Comparison of ENCODE assay signal across 9 cellular contexts in the genomic region with DNA sequence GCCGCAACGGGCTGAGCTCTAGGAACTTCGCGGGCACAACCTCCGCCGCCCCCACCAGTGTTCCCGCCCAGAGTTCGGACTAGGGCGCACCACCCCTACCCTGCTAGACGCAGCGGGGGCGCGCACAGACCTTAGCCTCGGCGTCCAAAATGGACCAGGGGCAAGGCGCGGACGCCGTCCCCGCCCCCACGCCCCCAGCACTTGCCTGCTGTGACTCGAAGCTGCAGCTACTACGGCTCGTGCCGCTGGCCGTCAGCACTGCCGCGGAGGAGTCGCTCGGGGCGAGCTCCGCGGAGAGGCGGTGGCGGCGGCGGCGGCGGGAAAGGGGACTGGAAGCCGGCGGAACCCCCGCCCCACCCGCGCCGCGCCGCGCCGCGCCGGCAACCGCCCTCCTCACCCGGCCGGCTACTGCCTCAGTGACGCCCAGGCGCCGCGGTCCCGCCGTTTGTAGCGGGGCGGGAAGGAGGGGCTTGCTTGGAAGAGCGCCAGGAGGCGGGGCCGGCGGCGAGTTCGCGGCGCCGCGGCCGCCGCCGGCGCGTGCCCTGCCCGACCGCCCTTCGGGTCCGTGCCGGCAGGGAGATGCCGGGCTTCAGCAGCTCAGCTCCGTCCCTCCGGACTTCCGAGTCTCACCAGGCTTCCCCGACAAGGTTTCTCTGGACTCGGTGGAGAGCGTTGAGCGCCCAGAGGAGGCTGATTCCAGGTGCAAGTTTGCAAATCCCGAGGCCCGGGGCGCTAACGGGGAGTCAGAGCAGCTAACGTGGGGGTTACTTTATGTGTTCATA. TPM values are rescaled to one million over a fixed set of nuclear protein-coding genes. Genes with fewer than 3 reads are reported as not detected.
A peak's percentile ranks its signal among the peaks of the same experiment; 100 is the strongest.
DNase-seq lines count a peak whose midpoint lies in the region; ATAC-seq and TF ChIP-seq lines count a peak whose summit lies in the region.
"Had no signal": no experiment of that assay in that cellular context is flagged by ENCODE, and none has a peak within 500 bp of the region (broad histone marks: within the 10 kb centered on the region; RNA-seq: fewer than 3 reads in every experiment).

No MANE protein-coding gene starts in this region.

- H3K4me1 ChIP-seq in upper lobe of right lung = peaks cover 11% of the 10 kb centered on the region

- H3K36me3 Mint-ChIP-seq in activated CD8-positive, alpha-beta memory T cell treated with anti-CD3 and anti-CD28 coated beads, Interleukin-2, amount 10 ng/mL, durations not matched to agents 7 days and 5 days = no peaks in the 10 kb centered on the region
- H3K36me3 Mint-ChIP-seq: CD4-positive, CD25-positive, alpha-beta regulatory T cell had no signal

- peaks cover 24% of the 10 kb centered on the region for H3K27me3 Mint-ChIP-seq in activated CD8-positive, alpha-beta memory T cell treated with anti-CD3 and anti-CD28 coated beads, Interleukin-2, amount 10 ng/mL, durations not matched to agents 7 days and 5 days

- peak overlapping the region; percentile 51 for H3K4me3 ChIP-seq in astrocyte of the spinal cord (ENCODE audit: low read depth, low read length)
- H3K4me3 ChIP-seq in lower leg skin (ENCODE audit: low read depth, poor library complexity, severe bottlenecking) = peak overlapping the region; percentile 29
- H3K4me3 ChIP-seq in upper lobe of right lung = peak overlapping the region; percentile 29

- no peak for TF ChIP-seq CTCF in astrocyte of the spinal cord (IDR thresholded peaks at IDR 0.05; ENCODE audit: low read depth, low read length)
- TF ChIP-seq CTCF in lower leg skin (IDR thresholded peaks at IDR 0.05) = no peak
- TF ChIP-seq CTCF in upper lobe of right lung (IDR thresholded peaks at IDR 0.05) = no peak

- no peak for TF ChIP-seq POLR2A in lower leg skin (IDR thresholded peaks at IDR 0.05)

- no peaks in the 10 kb centered on the region for H3K9me3 ChIP-seq in upper lobe of right lung

- H3K4me3 Mint-ChIP-seq in activated CD8-positive, alpha-beta memory T cell treated with anti-CD3 and anti-CD28 coated beads, Interleukin-2, amount 10 ng/mL, durations not matched to agents 7 days and 5 days = no peak overlapping the region
- H3K4me3 Mint-ChIP-seq: CD4-positive, CD25-positive, alpha-beta regulatory T cell had no signal

- no peak overlapping the region for H3K27ac ChIP-seq in upper lobe of right lung

- H3K27ac Mint-ChIP-seq in activated CD8-positive, alpha-beta memory T cell treated with anti-CD3 and anti-CD28 coated beads, Interleukin-2, amount 10 ng/mL, durations not matched to agents 7 days and 5 days = peak overlapping the region; percentile 40
- H3K27ac Mint-ChIP-seq: CD4-positive, CD25-positive, alpha-beta regulatory T cell had no signal

- H3K27me3 ChIP-seq in upper lobe of right lung = peaks cover 73% of the 10 kb centered on the region

- no peak for ATAC-seq in activated CD8-positive, alpha-beta memory T cell treated with anti-CD3 and anti-CD28 coated beads, Interleukin-2, amount 10 ng/mL, durations not matched to agents 7 days and 5 days
- ATAC-seq in upper lobe of right lung (peak; percentile 32), GM18858 (IDR thresholded peaks at IDR 0.05; ENCODE audit: unreplicated experiment) (no peak), GM21737 (IDR thresholded peaks at IDR 0.05; ENCODE audit: unreplicated experiment) (no peak)

- in situ Hi-C loops in astrocyte of the spinal cord (cut with HindIII; ENCODE audit: low sequenced_read_pairs) = no loop called here

- WGBS in lower leg skin, 2 donors = 1% methylated on average over 26 to 87 of the region's 95 CpGs

- intact Hi-C loops in lower leg skin (cut with DNase I; ENCODE audit: low total_unique reads) (no loop called here), upper lobe of right lung (cut with DNase I) (no loop called here)

- CTCF ChIA-PET in activated CD8-positive, alpha-beta memory T cell treated with anti-CD3 and anti-CD28 coated beads, Interleukin-2, amount 10 ng/mL, durations not matched to agents 7 days and 5 days (lab: Charles Lee) = no interaction called here

- H3K4me1 Mint-ChIP-seq in activated CD8-positive, alpha-beta memory T cell treated with anti-CD3 and anti-CD28 coated beads, Interleukin-2, amount 10 ng/mL, durations not matched to agents 7 days and 5 days = no peaks in the 10 kb centered on the region
- H3K4me1 Mint-ChIP-seq: CD4-positive, CD25-positive, alpha-beta regulatory T cell had no signal

- no peaks in the 10 kb centered on the region for H3K36me3 ChIP-seq in upper lobe of right lung

- no peak for DNase-seq in activated CD8-positive, alpha-beta memory T cell treated with anti-CD3 and anti-CD28 coated beads, Interleukin-2, amount 10 ng/mL, durations not matched to agents 7 days and 5 days
- no peak for DNase-seq in activated CD8-positive, alpha-beta memory T cell treated with anti-CD3 and anti-CD28 coated beads for 24 hours
- DNase-seq in astrocyte of the spinal cord (ENCODE audit: low read depth, low spot score) = peak; percentile 49
- no peak for DNase-seq in lower leg skin (ENCODE audit: low spot score in 2 of 2)
- peak; percentile 66 for DNase-seq in upper lobe of right lung
- DNase-seq in mucosa of gallbladder (ENCODE audit: low spot score) = no peak
- DNase-seq: CD4-positive, CD25-positive, alpha-beta regulatory T cell had no signal

- H3K9me3 Mint-ChIP-seq in activated CD8-positive, alpha-beta memory T cell treated with anti-CD3 and anti-CD28 coated beads, Interleukin-2, amount 10 ng/mL, durations not matched to agents 7 days and 5 days (ENCODE audit: low read depth) = no peaks in the 10 kb centered on the region

RNA-seq across cellular contexts. Expression of gene ELAVL2, which starts 4.4 kb away (rescaled TPM):
- not detected for total RNA-seq in activated CD8-positive, alpha-beta memory T cell treated with anti-CD3 and anti-CD28 coated beads, Interleukin-2, amount 10 ng/mL, durations not matched to agents 7 days and 5 days
- 1 to 10 TPM in 1 of 4 donors, under 1 TPM in 3; 0.11 to 1.3 (median 0.42) TPM for total RNA-seq in lower leg skin
- total RNA-seq in upper lobe of right lung = not detected
- total RNA-seq in mucosa of gallbladder = 0.23 TPM
- total RNA-seq: CD4-positive, CD25-positive, alpha-beta regulatory T cell had no signal

Comparison
In these comparisons a context has a peak if more than half of its experiments do, and no peak if none do; other contexts are left out.
1. DNase-seq: peak in astrocyte of the spinal cord (single experiment) and upper lobe of right lung (single experiment); none in activated CD8-positive, alpha-beta memory T cell treated with anti-CD3 and anti-CD28 coated beads, Interleukin-2, amount 10 ng/mL, durations not matched to agents 7 days and 5 days (single experiment), activated CD8-positive, alpha-beta memory T cell treated with anti-CD3 and anti-CD28 coated beads for 24 hours (single experiment), lower leg skin (0 of 2) and mucosa of gallbladder (single experiment).
2. Peak in every context shown above with its lines, with median percentiles within 50 percentile points of each other: H3K4me3 ChIP-seq.